ENCODE assay signal across 11 cellular contexts in the genomic region with DNA sequence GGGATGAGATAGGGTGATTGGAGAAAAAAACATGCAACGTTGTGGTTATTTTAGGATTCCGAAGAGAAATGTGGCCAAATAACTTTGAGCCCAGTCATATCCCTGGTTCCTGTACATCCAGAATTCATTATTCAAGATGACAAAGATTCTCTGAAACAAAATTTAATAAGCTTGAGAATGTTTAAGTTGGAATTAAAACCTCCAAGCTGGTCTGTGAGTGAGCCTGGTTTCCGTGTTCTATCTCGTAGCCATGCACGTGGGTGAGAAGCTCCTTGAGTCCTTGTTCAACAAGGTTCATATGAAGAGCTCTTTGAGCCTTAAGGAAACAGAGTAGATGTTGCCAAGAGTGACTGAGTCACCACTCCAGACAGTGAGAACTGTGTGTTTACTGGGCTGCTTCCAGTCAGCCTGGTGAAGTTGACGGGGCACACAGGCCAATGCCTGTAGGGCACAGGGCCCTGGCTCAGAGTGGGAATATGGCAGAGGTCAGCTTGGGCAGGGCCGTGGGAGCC.
DNase-seq lines count a peak whose midpoint lies in the region; ATAC-seq and TF ChIP-seq lines count a peak whose summit lies in the region.
"Had no signal": no experiment of that assay in that cellular context is flagged by ENCODE, and none has a peak within 500 bp of the region (broad histone marks: within the 10 kb centered on the region; RNA-seq: fewer than 3 reads in every experiment).

No MANE protein-coding gene starts in this region.

- H4K20me1 ChIP-seq in IMR-90 (ENCODE audit: insufficient read depth, low read length), result 0 out of 2 replicates have a peak, but pooled peaks cover 5% of the 10 kb centered on the region
- no peaks in the 10 kb centered on the region for H4K20me1 ChIP-seq in Karpas-422 (ENCODE audit: insufficient read depth, low read depth, low read length)
- H4K20me1 ChIP-seq: BLaER1 treated with 17β-estradiol and CSF1 and Interleukin-3, amounts not matched to agents 10 nM and 100 nM had no signal

- no peak for TF ChIP-seq RAD21 in IMR-90 (IDR thresholded peaks at IDR 0.05; ENCODE audit: low read length)

- peak overlapping the region; percentile 38 for H2AFZ ChIP-seq in IMR-90 (replicated peaks; ENCODE audit: low read length, poor library complexity)
- no peak overlapping the region for H2AFZ ChIP-seq in Karpas-422 (ENCODE audit: low read length)

- H3K14ac ChIP-seq in IMR-90 (replicated peaks; ENCODE audit: low read depth, low read length), result no peak overlapping the region

- POLR2A ChIA-PET in IMR-90 (lab: Charles Lee; ENCODE audit: unreplicated experiment), result no interaction called here
- POLR2A ChIA-PET in CD4-positive, alpha-beta T cell (lab: Charles Lee), result no interaction called here

- no peaks in the 10 kb centered on the region for H3K79me2 ChIP-seq in Karpas-422 (ENCODE audit: low read length)

- H3K79me1 ChIP-seq in IMR-90 (ENCODE audit: low read depth in 1 of 2, low read length in 2 of 2), result peaks cover 20 to 22% of the 10 kb centered on the region in 2 experiments; a peak in 3 of 4 replicates

- H3K4me3 Mint-ChIP-seq in CD4-positive, alpha-beta T cell, result no peak overlapping the region

- H3K27me3 Mint-ChIP-seq in CD4-positive, alpha-beta T cell, result peaks cover 42% of the 10 kb centered on the region

- peak overlapping the region; percentile 49; the same call in 1 of the 2 replicates for H2AK5ac ChIP-seq in IMR-90 (ENCODE audit: low read depth, low read length)

- no peaks in the 10 kb centered on the region for H3K9me2 ChIP-seq in Karpas-422 (replicated peaks; ENCODE audit: insufficient read depth, low read length)

- H3K9ac ChIP-seq in IMR-90 (ENCODE audit: low read depth, low read length), result no peak overlapping the region
- H3K9ac ChIP-seq in Karpas-422 (ENCODE audit: low read length), result no peak overlapping the region
- H3K9ac ChIP-seq: BLaER1 treated with 17β-estradiol and CSF1 and Interleukin-3, amounts not matched to agents 10 nM and 100 nM had no signal

- H3K9me3 Mint-ChIP-seq in CD4-positive, alpha-beta T cell, result no peaks in the 10 kb centered on the region

- H3K4me1 ChIP-seq in IMR-90 (ENCODE audit: control insufficient read depth, insufficient read depth, low read length), result peaks cover 13% of the 10 kb centered on the region
- H3K4me1 ChIP-seq in lung (ENCODE audit: control insufficient read depth in 2 of 2, insufficient read depth in 2 of 2, low read length in 2 of 2), result peaks cover 0 to 10% of the 10 kb centered on the region in 2 donors
- H3K4me1 ChIP-seq in Karpas-422 (ENCODE audit: low read length), result no peaks in the 10 kb centered on the region
- H3K4me1 ChIP-seq: BLaER1 treated with 17β-estradiol and CSF1 and Interleukin-3, amounts not matched to agents 10 nM and 100 nM had no signal

- no peak overlapping the region for H4K91ac ChIP-seq in IMR-90 (ENCODE audit: insufficient read depth, low read depth, low read length)

- intact Hi-C loops in IMR-90 (cut with micrococcal nuclease), result no loop called here
- intact Hi-C loops in CD4-positive, alpha-beta T cell (cut with DNase I, micrococcal nuclease), result no loop called here

- CTCF ChIA-PET in IMR-90 (lab: Yijun Ruan, JAX), result no interaction called here
- CTCF ChIA-PET in CD4-positive, alpha-beta T cell (lab: Charles Lee), result no interaction called here

- peak overlapping the region; percentile 66 for H2BK5ac ChIP-seq in IMR-90 (ENCODE audit: low read depth, low read length, poor library complexity, severe bottlenecking)

- dilution Hi-C loops in IMR-90 (cut with HindIII; ENCODE audit: low sequenced_read_pairs, unreplicated experiment), result no loop called here

- no peak overlapping the region for H4K5ac ChIP-seq in IMR-90 (ENCODE audit: low read depth, low read length)

- WGBS in IMR-90 (ENCODE audit: extremely low coverage in 2 of 2, insufficient read length in 1 of 2), 2 experiments, result 0 to 100% methylated on average over 1 to 3 of the region's 7 CpGs
- WGBS in lung, 2 donors, result 61 to 86% methylated on average over 7 of the region's 7 CpGs

- TF ChIP-seq CTCF in IMR-90 (conservative IDR thresholded peaks at IDR 0.05; ENCODE audit: low read depth, low read length) (no peak), lung (IDR thresholded peaks at IDR 0.05; ENCODE audit: control extremely low read depth, extremely low read depth) (no peak)
- TF ChIP-seq CTCF in CD4-positive, alpha-beta T cell (IDR thresholded peaks at IDR 0.05), result no peak

- no peak overlapping the region for H2AK9ac ChIP-seq in IMR-90 (replicated peaks; ENCODE audit: low read depth, low read length, poor library complexity)

- no peak for TF ChIP-seq POLR2A in IMR-90 (IDR thresholded peaks at IDR 0.05; ENCODE audit: low read depth, low read length)

- DNase-seq in A172 (ENCODE audit: low spot score) (peak; percentile 97), IMR-90 (peak; percentile 98), lung (ENCODE audit: low spot score) (peak; percentile 83), NCI-H1417 treated with DMSO at 0.1 percent for 48 hours (lab: John Stamatoyannopoulos, UW) (no peak), NCI-H524 (lab: John Stamatoyannopoulos, UW) (no peak), Karpas-422 (no peak)
- no peak for DNase-seq in CD4-positive, alpha-beta T cell
- DNase-seq: NCI-H526 had no signal

- no peak overlapping the region for H3K27ac Mint-ChIP-seq in CD4-positive, alpha-beta T cell

- in situ Hi-C loops in IMR-90 (cut with MboI; ENCODE audit: low sequenced_read_pairs), result no loop called here

- no TSS peak for BruUV-seq in IMR-90 (replicated peaks; lab: Mats Ljungman, UMichigan)

- H2BK20ac ChIP-seq in IMR-90 (ENCODE audit: low read depth, low read length), result peak overlapping the region; percentile 5; the same call in 1 of the 2 replicates

- ATAC-seq in IMR-90 (ENCODE audit: low read depth) (peak; percentile 94), lung (ENCODE audit: insufficient read depth, low FRiP score) (peak; percentile 79)
- ATAC-seq in CD4-positive, alpha-beta T cell (ENCODE audit: poor library complexity), result no peak

- H3K27ac ChIP-seq in IMR-90 (ENCODE audit: insufficient read depth, low read length) (peak overlapping the region; percentile 22), cingulate gyrus (ENCODE audit: low read depth, low read length) (peak overlapping the region; percentile 24), lung (ENCODE audit: low read depth in 1 of 2, low read length in 1 of 2) (no peak overlapping the region), Karpas-422 (ENCODE audit: low read length) (no peak overlapping the region)
- no peak overlapping the region for H3K27ac ChIP-seq in CD4-positive, alpha-beta T cell (ENCODE audit: low read depth, low read length)
- H3K27ac ChIP-seq: BLaER1 treated with 17β-estradiol and CSF1 and Interleukin-3, amounts not matched to agents 10 nM and 100 nM; vagina had no signal

- no peak overlapping the region for H3K18ac ChIP-seq in IMR-90 (ENCODE audit: low read depth, low read length)

- H3K4me3 ChIP-seq in IMR-90 (ENCODE audit: insufficient read depth, low read depth, low read length) (no peak overlapping the region), lung (no peak overlapping the region), Karpas-422 (ENCODE audit: low read length) (no peak overlapping the region)
- H3K4me3 ChIP-seq: BLaER1 treated with 17β-estradiol and CSF1 and Interleukin-3, amounts not matched to agents 10 nM and 100 nM; vagina had no signal

- H3K36me3 Mint-ChIP-seq in CD4-positive, alpha-beta T cell (ENCODE audit: low read depth), result no peaks in the 10 kb centered on the region

- peaks cover 9% of the 10 kb centered on the region; the same call in 1 of the 2 replicates for H3K9me1 ChIP-seq in IMR-90 (ENCODE audit: insufficient read depth, low read length)

- H3K36me3 ChIP-seq in IMR-90 (ENCODE audit: control insufficient read depth, insufficient read depth, low read length) (0 out of 2 replicates have a peak, but pooled peaks cover 2% of the 10 kb centered on the region), lung (ENCODE audit: control insufficient read depth in 2 of 2, insufficient read depth in 2 of 2, low read length in 2 of 2) (peaks cover 2 to 10% of the 10 kb centered on the region in 2 donors), Karpas-422 (ENCODE audit: insufficient read depth, low read length) (no peaks in the 10 kb centered on the region)
- H3K36me3 ChIP-seq: BLaER1 treated with 17β-estradiol and CSF1 and Interleukin-3, amounts not matched to agents 10 nM and 100 nM; vagina had no signal

- peak overlapping the region; percentile 45 for H2BK120ac ChIP-seq in IMR-90 (ENCODE audit: low read depth, low read length)

- H3K4me2 ChIP-seq in IMR-90 (ENCODE audit: low read depth, low read length) (peak overlapping the region; percentile 26), Karpas-422 (ENCODE audit: low read depth, low read length, poor library complexity, severe bottlenecking) (no peak overlapping the region)
- H3K4me2 ChIP-seq: BLaER1 treated with 17β-estradiol and CSF1 and Interleukin-3, amounts not matched to agents 10 nM and 100 nM had no signal

- peak overlapping the region; percentile 22; the same call in 1 of the 3 replicates for H2BK15ac ChIP-seq in IMR-90 (ENCODE audit: low read depth, low read length)

- peak overlapping the region in 1 of 2 experiments; percentile 12; a peak in 1 of 4 replicates for H4K8ac ChIP-seq in IMR-90 (ENCODE audit: low read depth in 2 of 2, low read length in 2 of 2)

- H3K23ac ChIP-seq in IMR-90 (ENCODE audit: low read depth, low read length), result no peak overlapping the region

- no peaks in the 10 kb centered on the region for H3K9me3 ChIP-seq in IMR-90 (ENCODE audit: control insufficient read depth, insufficient read depth, low read length)
- H3K9me3 ChIP-seq in lung (ENCODE audit: control insufficient read depth in 2 of 2, insufficient read depth in 1 of 2, low read length in 1 of 2), result no peaks in the 10 kb centered on the region
- no peaks in the 10 kb centered on the region for H3K9me3 ChIP-seq in CD4-positive, alpha-beta T cell (ENCODE audit: control insufficient read depth, low read length)
- H3K9me3 ChIP-seq in Karpas-422 (ENCODE audit: low read length), result no peaks in the 10 kb centered on the region
- H3K9me3 ChIP-seq: BLaER1 treated with 17β-estradiol and CSF1 and Interleukin-3, amounts not matched to agents 10 nM and 100 nM; vagina had no signal

- peak overlapping the region; percentile 32 for H3K4ac ChIP-seq in IMR-90 (ENCODE audit: low read depth, low read length)

- no peak overlapping the region for H3K56ac ChIP-seq in IMR-90 (ENCODE audit: extremely low read depth, insufficient read depth, low read length)

- H3K27me3 ChIP-seq in IMR-90 (ENCODE audit: control insufficient read depth, insufficient read depth, low read length) (no peaks in the 10 kb centered on the region), lung (ENCODE audit: control insufficient read depth, insufficient read depth) (no peaks in the 10 kb centered on the region), Karpas-422 (ENCODE audit: low read length) (no peaks in the 10 kb centered on the region)
- no peaks in the 10 kb centered on the region for H3K27me3 ChIP-seq in CD4-positive, alpha-beta T cell (ENCODE audit: control insufficient read depth, insufficient read depth, low read length)
- H3K27me3 ChIP-seq: BLaER1 treated with 17β-estradiol and CSF1 and Interleukin-3, amounts not matched to agents 10 nM and 100 nM; vagina had no signal

- H3K4me1 Mint-ChIP-seq in CD4-positive, alpha-beta T cell (ENCODE audit: low read depth), result no peaks in the 10 kb centered on the region

TF ChIP-seq in IMR-90, 13 proteins besides CTCF, POLR2A, EP300 and RAD21 (continues in another document):
- TF ChIP-seq FOS (IDR thresholded peaks at IDR 0.05; ENCODE audit: low read depth, low read length), result peak; percentile 76; the same call in 1 of the 2 replicates
- peak; percentile 78 for TF ChIP-seq BHLHE40 (IDR thresholded peaks at IDR 0.05; ENCODE audit: low read depth, low read length)

Comparison
In these comparisons a context has a peak if more than half of its experiments do, and no peak if none do; other contexts are left out.
1. DNase-seq: peak in A172 (single experiment), IMR-90 (single experiment) and lung (single experiment); none in NCI-H1417 treated with DMSO at 0.1 percent for 48 hours (single experiment), NCI-H524 (0 of 2), CD4-positive, alpha-beta T cell (0 of 10) and Karpas-422 (single experiment).
2. H3K27ac ChIP-seq: peak in IMR-90 (single experiment) and cingulate gyrus (single experiment); none in lung (0 of 2), CD4-positive, alpha-beta T cell (single experiment) and Karpas-422 (single experiment).